7 cellular contexts compared by ENCODE assay signal in the genomic region with DNA sequence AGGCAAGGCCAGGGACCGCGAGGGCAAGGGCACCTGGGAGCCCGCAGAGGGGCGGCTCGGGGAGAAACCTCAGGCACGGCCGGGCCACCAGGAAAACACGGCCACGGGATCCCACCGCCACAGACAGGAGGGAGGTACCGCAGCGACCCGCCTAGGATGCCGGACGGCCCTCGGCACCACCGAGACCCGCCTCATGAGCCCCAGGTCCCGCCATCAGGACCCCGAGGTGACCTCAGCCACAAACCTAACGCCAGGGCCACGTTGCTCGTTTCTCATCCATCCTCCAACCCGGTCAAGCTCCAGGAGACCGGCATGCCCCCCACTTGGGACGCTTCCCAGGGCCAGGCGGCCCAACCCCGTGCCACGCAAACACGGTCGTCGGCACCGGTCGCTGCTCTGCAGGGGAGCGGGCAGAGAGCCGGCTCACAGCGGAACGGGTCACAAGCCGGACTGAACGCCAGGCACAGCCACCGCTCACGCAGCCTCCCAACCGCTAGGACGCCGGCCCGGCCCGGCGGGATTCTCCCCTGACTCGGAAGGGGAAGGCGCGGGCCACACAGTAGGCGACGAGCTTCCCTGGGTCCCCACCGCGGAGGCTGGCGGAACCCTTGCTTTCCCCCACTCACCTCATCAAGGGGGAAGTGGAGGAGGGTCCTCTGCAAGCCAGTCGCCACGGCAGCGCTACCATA.
DNase-seq lines count a peak whose midpoint lies in the region; ATAC-seq and TF ChIP-seq lines count a peak whose summit lies in the region.
"Not testable (repeated sequence)": the region's sequence is repeated elsewhere in the genome, so short reads cannot be mapped to it uniquely, and the experiment has no call there.

No MANE protein-coding gene starts in this region.

- 0 out of 3 replicates have a peak, but pooled peaks have one; percentile 14 for ATAC-seq in RWPE2 (ENCODE audit: low read depth)

- no CpG with 5 or more reads among the region's 59 CpGs for WGBS in iPS DF 6.9 (ENCODE audit: insufficient coverage, insufficient read length)

- not testable (repeated sequence) for H3K27ac ChIP-seq in RWPE2 (ENCODE audit: poor library complexity, severe bottlenecking); iPS DF 6.9 (ENCODE audit: low read length); skin epidermis

- not testable (repeated sequence) for H3K4me1 ChIP-seq in RWPE2 (ENCODE audit: insufficient read depth, poor library complexity, severe bottlenecking); iPS DF 6.9 (ENCODE audit: control insufficient read depth, insufficient read depth, low read length)

- not testable (repeated sequence) for H3K4me3 ChIP-seq in RWPE2 (ENCODE audit: severe bottlenecking)
- peak overlapping the region; percentile 31 for H3K4me3 ChIP-seq in epithelial cell of proximal tubule (ENCODE audit: low read depth, low read length)
- peak overlapping the region; percentile 27; the same call in 1 of the 2 replicates for H3K4me3 ChIP-seq in iPS DF 6.9 (ENCODE audit: low read length)
- peak overlapping the region in 4 of 7 experiments; percentile 3 to 36 (median 25) for H3K4me3 ChIP-seq in skin epidermis

- H3K36me3 ChIP-seq in RWPE2 (ENCODE audit: low read depth); iPS DF 6.9 (ENCODE audit: control insufficient read depth, insufficient read depth, low read length): not testable (repeated sequence)

- H3K9me3 ChIP-seq in RWPE2 (ENCODE audit: severe bottlenecking); iPS DF 6.9 (ENCODE audit: control insufficient read depth, insufficient read depth, low read length): not testable (repeated sequence)

- peak; percentile 6 for DNase-seq in GM03348 (ENCODE audit: low spot score)
- DNase-seq in RWPE2 (ENCODE audit: low spot score); epithelial cell of proximal tubule (ENCODE audit: low read depth); iPS DF 6.9 (ENCODE audit: low read depth, low spot score): not testable (repeated sequence)
- peak; percentile 52 for DNase-seq in astrocyte of the hippocampus (ENCODE audit: low read depth, low spot score)
- DNase-seq in mesenteric fat pad (ENCODE audit: low spot score), result peak; percentile 82

- H3K27me3 ChIP-seq in RWPE2 (ENCODE audit: insufficient read depth, poor library complexity, severe bottlenecking), result peaks cover 18% of the 10 kb centered on the region
- H3K27me3 ChIP-seq in iPS DF 6.9 (ENCODE audit: control insufficient read depth, insufficient read depth, low read length), result not testable (repeated sequence)

- not testable (repeated sequence) for TF ChIP-seq CTCF in RWPE2 (IDR thresholded peaks at IDR 0.05; ENCODE audit: poor library complexity, severe bottlenecking); epithelial cell of proximal tubule (conservative IDR thresholded peaks at IDR 0.05; ENCODE audit: low read depth, low read length)
